Comparison of ENCODE assay signal across 8 cellular contexts in the genomic region with DNA sequence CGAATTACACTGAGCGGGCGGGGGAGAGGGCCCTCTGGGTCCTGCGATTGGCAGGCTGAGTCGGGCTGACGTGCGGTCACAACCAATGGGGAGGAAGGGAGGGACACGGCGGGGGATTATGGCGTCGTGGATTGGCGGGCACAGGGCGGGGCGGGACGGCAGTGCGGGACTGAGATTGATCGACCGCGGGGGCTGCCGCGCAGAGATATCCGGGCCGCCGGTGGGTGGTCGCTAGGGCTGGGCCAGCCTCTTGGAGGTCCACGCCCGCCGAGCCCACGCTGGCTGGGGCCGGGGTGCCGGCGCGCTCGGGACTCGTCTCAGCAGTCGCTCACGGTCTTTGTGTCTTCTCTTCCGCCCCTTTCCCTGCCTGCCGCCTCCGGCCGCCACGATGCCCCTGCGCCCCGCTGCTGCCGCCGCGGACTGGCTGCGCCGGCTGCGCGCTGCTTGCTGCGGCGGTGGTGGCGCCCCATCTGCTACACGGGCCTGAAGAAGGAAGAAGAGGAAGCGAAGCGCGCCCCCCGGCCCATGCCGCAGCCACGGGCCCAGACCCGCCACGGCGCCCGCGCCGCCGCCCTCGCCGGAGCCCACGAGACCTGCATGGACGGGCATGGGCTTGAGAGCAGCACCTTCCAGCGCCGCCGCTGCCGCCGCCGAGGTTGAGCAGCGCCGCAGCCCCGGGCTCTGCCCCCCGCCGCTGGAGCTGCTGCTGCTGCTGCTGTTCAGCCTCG. TPM values are rescaled to one million over a fixed set of nuclear protein-coding genes. Genes with fewer than 3 reads are reported as not detected.
DNase-seq lines count a peak whose midpoint lies in the region; ATAC-seq, FAIRE-seq and TF ChIP-seq lines count a peak whose summit lies in the region.

RGMB (plus strand) TSS at position 200 of the 728 bp plus-strand sequence; CDS start at position 608, 408 bp downstream.

- no peaks in the 10 kb centered on the region for H3K9me3 ChIP-seq in HEK293 (ENCODE audit: control insufficient read depth, insufficient read depth, low read depth, low read length)
- no peaks in the 10 kb centered on the region for H3K9me3 ChIP-seq in adipocyte (ENCODE audit: control insufficient read depth, low read length)
- no peaks in the 10 kb centered on the region for H3K9me3 ChIP-seq in pancreas
- no peaks in the 10 kb centered on the region for H3K9me3 ChIP-seq in thyroid gland

- peak; percentile 93 to 99 for TF ChIP-seq POLR2A in thyroid gland (IDR thresholded peaks at IDR 0.05)

- H3K36me3 ChIP-seq in HEK293 (ENCODE audit: control insufficient read depth in 2 of 2, insufficient read depth in 1 of 2, low read length in 2 of 2) = no peaks in the 10 kb centered on the region
- H3K36me3 ChIP-seq in adipocyte (ENCODE audit: control insufficient read depth, insufficient read depth, low read length, severe bottlenecking) = peaks cover 5% of the 10 kb centered on the region
- no peaks in the 10 kb centered on the region for H3K36me3 ChIP-seq in pancreas
- H3K36me3 ChIP-seq in thyroid gland = no peaks in the 10 kb centered on the region

- peak; percentile 76 for ATAC-seq in SK-N-SH treated with all-trans-retinoic acid at 6 μM for 48 hours
- peak; percentile 92 for ATAC-seq in Right ventricle myocardium superior (ENCODE audit: poor library complexity)
- ATAC-seq in pancreas = peak; percentile 81 to 88 (median 88)

- H3K4me1 ChIP-seq in HEK293 (ENCODE audit: control insufficient read depth, insufficient read depth, low read length) = peaks cover 24% of the 10 kb centered on the region
- H3K4me1 ChIP-seq in adipocyte (ENCODE audit: control insufficient read depth, insufficient read depth, low read length) = peaks cover 39% of the 10 kb centered on the region
- peaks cover 8 to 33% (median 10%) of the 10 kb centered on the region in 3 donors for H3K4me1 ChIP-seq in pancreas
- peaks cover 20 to 22% of the 10 kb centered on the region in 2 donors for H3K4me1 ChIP-seq in thyroid gland

- peak within 1 kb of the TSS; percentile 96 for H3K9ac ChIP-seq in adipocyte (ENCODE audit: low read length)

- FAIRE-seq in pancreas (lab: Jason Lieb, UNC) = no peak

- 0 to 1% methylated on average over 71 to 84 of the region's 84 CpGs for WGBS in pancreas, 2 donors
- 0 to 1% methylated on average over 40 to 42 of the region's 84 CpGs for WGBS in thyroid gland, 2 donors

- no peaks in the 10 kb centered on the region for H3K27me3 ChIP-seq in adipocyte (replicated peaks; ENCODE audit: control insufficient read depth, insufficient read depth, low read length)
- no peaks in the 10 kb centered on the region for H3K27me3 ChIP-seq in pancreas
- H3K27me3 ChIP-seq in thyroid gland = no peaks in the 10 kb centered on the region

- POLR2A ChIA-PET in HEK293 (lab: Yijun Ruan, JAX) = no interaction called here

- peak; percentile 95 for DNase-seq in GM04503 (ENCODE audit: low read depth)
- peak; percentile 71 for DNase-seq in MV-4-11 (lab: John Stamatoyannopoulos, UW)
- DNase-seq in adipocyte (ENCODE audit: low read depth) = peak; percentile 100
- peak; percentile 98 for DNase-seq in Right ventricle myocardium superior
- peak; percentile 94 to 99 (median 97) for DNase-seq in pancreas
- peak; percentile 99 for DNase-seq in thyroid gland

- intact Hi-C loops in Right ventricle myocardium superior (cut with DNase I) (no loop called here), pancreas (cut with DNase I) (no loop called here), thyroid gland (cut with DNase I) (loop anchor here (5.0 kb wide), 1 partner anchor 1591 kb away; the partner anchor contains the start of gene RIOK2)

- TF ChIP-seq CTCF in HEK293 (tag by site-specific recombination; IDR thresholded peaks at IDR 0.05) = no peak
- TF ChIP-seq CTCF in pancreas (IDR thresholded peaks at IDR 0.05) = no peak
- no peak for TF ChIP-seq CTCF in thyroid gland (IDR thresholded peaks at IDR 0.05)

- peak within 1 kb of the TSS; percentile 97 for H3K27ac ChIP-seq in HEK293 (ENCODE audit: extremely low read depth, low read depth, low read length)
- H3K27ac ChIP-seq in pancreas = peak within 1 kb of the TSS; percentile 86 to 98 (median 96)
- peak within 1 kb of the TSS; percentile 88 to 95 (median 94) for H3K27ac ChIP-seq in thyroid gland

- H3K4me3 ChIP-seq in HEK293 (ENCODE audit: low read depth, low read length) = peak within 1 kb of the TSS; percentile 79
- H3K4me3 ChIP-seq in adipocyte (ENCODE audit: low read length) = peak within 1 kb of the TSS; percentile 90
- H3K4me3 ChIP-seq in pancreas = peak within 1 kb of the TSS; percentile 87 to 97 (median 92)
- H3K4me3 ChIP-seq in thyroid gland (replicated peaks in 1 of 3) = peak within 1 kb of the TSS; percentile 74 to 90 (median 77)

- CTCF ChIA-PET in HEK293 (lab: Yijun Ruan, JAX) = interaction anchor here (0.7 to 5.9 kb wide), 2 partner anchors 22 to 123 kb away, joined by 3 to 64 read pairs; no protein-coding TSS in a partner anchor

TF ChIP-seq in HEK293, 187 proteins besides CTCF, POLR2A, EP300 and RAD21 (continues in another document):
- TF ChIP-seq GFI1B (tag by site-specific recombination; IDR thresholded peaks at IDR 0.05) (peak; percentile 98), ZNF830 (tag by site-specific recombination; IDR thresholded peaks at IDR 0.05; ENCODE audit: low read depth) (no peak), SP3 (tag by site-specific recombination; IDR thresholded peaks at IDR 0.05) (peak; percentile 82), ZNF266 (tag by site-specific recombination; IDR thresholded peaks at IDR 0.05; ENCODE audit: low read depth) (no peak), ZNF510 (tag by site-specific recombination; IDR thresholded peaks at IDR 0.05; ENCODE audit: insufficient replicate concordance) (no peak), INSM2 (tag by site-specific recombination; IDR thresholded peaks at IDR 0.05) (no peak)

TF ChIP-seq in SK-N-SH treated with all-trans-retinoic acid at 6 μM for 48 hours, 23 proteins besides CTCF, POLR2A, EP300 and RAD21:
- TF ChIP-seq ZFP3 (CRISPR knock-in tag; IDR thresholded peaks at IDR 0.05) (no peak), TSHZ2 (CRISPR knock-in tag; IDR thresholded peaks at IDR 0.05) (0 out of 2 replicates have a peak, but pooled peaks have one; percentile 9)

RNA-seq across cellular contexts. Expression of gene RGMB, which starts in this region (rescaled TPM):
- total RNA-seq in Right ventricle myocardium superior (11.3 TPM), pancreas (10 to 100 TPM in 2 of 6 donors, 1 to 10 TPM in 4; 6.5 to 15.3 (median 9.1) TPM), thyroid gland (10 to 100 TPM; 25.3 to 29.7 (median 27.5) TPM)
- 1 to 10 TPM; 2.7 to 5.2 TPM for polyA plus RNA-seq in pancreas

Comparison
In these comparisons a context has a peak if more than half of its experiments do, and no peak if none do; other contexts are left out.
1. Peak in every context shown above with its lines: DNase-seq, ATAC-seq, H3K4me3 ChIP-seq and H3K27ac ChIP-seq.